Comparison of ENCODE assay signal across 10 cellular contexts in genomic region chr19:44752123-44752815, GRCh38. TPM values are rescaled to one million over a fixed set of nuclear protein-coding genes. Genes with fewer than 3 reads are reported as not detected.
DNase-seq lines count a peak whose midpoint lies in the region; ATAC-seq and TF ChIP-seq lines count a peak whose summit lies in the region.
"Had no signal": no experiment of that assay in that cellular context is flagged by ENCODE, and none has a peak within 500 bp of the region (broad histone marks: within the 10 kb centered on the region; RNA-seq: fewer than 3 reads in every experiment).

No MANE protein-coding gene starts in this region.

- H3K36me3 ChIP-seq in SU-DHL-6 (ENCODE audit: low read length) (no peaks in the 10 kb centered on the region), esophagus squamous epithelium (peaks cover 10 to 52% (median 22%) of the 10 kb centered on the region in 3 donors), gastrocnemius medialis (peaks cover 0 to 16% of the 10 kb centered on the region in 2 donors)

- no peaks in the 10 kb centered on the region for H3K9me2 ChIP-seq in SU-DHL-6 (replicated peaks; ENCODE audit: insufficient read depth, low read length)

- H3K4me2 ChIP-seq in SU-DHL-6 (ENCODE audit: low read depth, low read length, poor library complexity, severe bottlenecking): peak overlapping the region; percentile 85

- intact Hi-C loops in esophagus squamous epithelium (cut with DNase I) (no loop called here), gastrocnemius medialis (cut with DNase I; ENCODE audit: low total_unique reads) (no loop called here), posterior cingulate gyrus (cut with DNase I) (no loop called here)

- peak overlapping the region; percentile 97 for H3K9ac ChIP-seq in SU-DHL-6 (ENCODE audit: low read length)

- 44 to 58% methylated on average over 8 of the region's 8 CpGs for WGBS in esophagus squamous epithelium, 2 donors

- H3K4me3 ChIP-seq in GM08714 (ENCODE audit: low read length) (peak overlapping the region; percentile 39; the same call in 1 of the 2 replicates), SU-DHL-6 (ENCODE audit: insufficient read depth, low read length, poor library complexity, severe bottlenecking) (peak overlapping the region; percentile 97), esophagus squamous epithelium (peak overlapping the region in 3 of 4 donors; percentile 48 to 70 (median 69)), gastrocnemius medialis (peak overlapping the region in 3 of 4 donors; percentile 48 to 67 (median 54))

- TF ChIP-seq CTCF in SU-DHL-6 (IDR thresholded peaks at IDR 0.05; ENCODE audit: insufficient read depth, low read length, poor library complexity, severe bottlenecking) (no peak), esophagus squamous epithelium (IDR thresholded peaks at IDR 0.05) (no peak), gastrocnemius medialis (IDR thresholded peaks at IDR 0.05 in 4 of 5, conservative IDR thresholded peaks at IDR 0.05 in 1 of 5) (no peak)

- TF ChIP-seq POLR2A in esophagus squamous epithelium (IDR thresholded peaks at IDR 0.05) (no peak), gastrocnemius medialis (IDR thresholded peaks at IDR 0.05) (no peak)

- no peak overlapping the region for H2AFZ ChIP-seq in SU-DHL-6 (ENCODE audit: low read depth, low read length, severe bottlenecking)

- DNase-seq in esophagus squamous epithelium (lab: John Stamatoyannopoulos, UW) (no peak), gastrocnemius medialis (no peak), posterior cingulate gyrus (no peak), AML-193 (lab: John Stamatoyannopoulos, UW) (no peak)
- DNase-seq: Karpas-422; stimulated activated CD4-positive, alpha-beta T cell treated with anti-CD3 and anti-CD28 coated beads, Interleukin-4, amount 100 ng/mL, for 24 hours had no signal

- H3K4me1 ChIP-seq in esophagus squamous epithelium (peaks cover 64 to 95% (median 66%) of the 10 kb centered on the region in 3 donors), gastrocnemius medialis (peaks cover 64 to 66% of the 10 kb centered on the region in 2 donors)

- ATAC-seq in gastrocnemius medialis (no peak), HG02798 (IDR thresholded peaks at IDR 0.05; ENCODE audit: poor library complexity, unreplicated experiment) (no peak), GM19395 (IDR thresholded peaks at IDR 0.05; ENCODE audit: unreplicated experiment) (no peak)

- H3K27me3 ChIP-seq in SU-DHL-6 (ENCODE audit: low read length) (no peaks in the 10 kb centered on the region), esophagus squamous epithelium (no peaks in the 10 kb centered on the region), gastrocnemius medialis (no peaks in the 10 kb centered on the region)

- H3K27ac ChIP-seq in SU-DHL-6 (ENCODE audit: low read depth, low read length) (peak overlapping the region; percentile 99), esophagus squamous epithelium (peak overlapping the region; percentile 90 to 100 (median 95)), gastrocnemius medialis (peak overlapping the region in 3 of 4 donors; percentile 91 to 96 (median 92))

- in situ Hi-C loops in gastrocnemius medialis (cut with MboI; ENCODE audit: low sequenced_read_pairs in 4 of 4): no loop called here

- H4K20me1 ChIP-seq in SU-DHL-6 (ENCODE audit: low read depth, low read length): peaks cover 4% of the 10 kb centered on the region

- H3F3A ChIP-seq in SU-DHL-6 (ENCODE audit: insufficient read depth): peaks cover 49% of the 10 kb centered on the region

- H3K79me2 ChIP-seq in SU-DHL-6 (ENCODE audit: insufficient read depth, low read length): peaks cover 48% of the 10 kb centered on the region

- H3K9me3 ChIP-seq in SU-DHL-6 (ENCODE audit: insufficient read depth, low read length) (no peaks in the 10 kb centered on the region), esophagus squamous epithelium (no peaks in the 10 kb centered on the region), gastrocnemius medialis (no peaks in the 10 kb centered on the region)

RNA-seq across cellular contexts. Expression of gene BCL3, which starts 3.8 kb away (rescaled TPM):
- total RNA-seq in esophagus squamous epithelium (10 to 100 TPM; 26.6 to 88.9 (median 51.4) TPM), gastrocnemius medialis (10 to 100 TPM in 1 of 4 donors, 1 to 10 TPM in 3; 7.2 to 15.7 (median 8.5) TPM)

RNA-seq across cellular contexts. Expression of gene CBLC, which starts 25.4 kb away (rescaled TPM):
- total RNA-seq in esophagus squamous epithelium (10 to 100 TPM; 26.9 to 75.7 (median 49.1) TPM), gastrocnemius medialis (under 1 TPM in 1 of 4 donors, not detected in 3; 0.49 TPM)

RNA-seq across cellular contexts. Expression of gene CEACAM16, which starts 53.3 kb away (rescaled TPM):
- not detected for total RNA-seq in esophagus squamous epithelium
- total RNA-seq in gastrocnemius medialis: not detected

RNA-seq across cellular contexts. Expression of gene BCAM, which starts 56.6 kb away (rescaled TPM):
- total RNA-seq in esophagus squamous epithelium (10 to 100 TPM in 3 of 4 donors, 1 to 10 TPM in 1; 7.2 to 24.8 (median 17.6) TPM), gastrocnemius medialis (10 to 100 TPM; 10.2 to 24.6 (median 23.6) TPM)

Comparison
In these comparisons a context has a peak if more than half of its experiments do, and no peak if none do; other contexts are left out.
1. H3K4me3 ChIP-seq: peak in every context shown above with its lines; median percentile 97 in SU-DHL-6; 69 in esophagus squamous epithelium; 54 in gastrocnemius medialis; 39 in GM08714.
2. RNA of gene CBLC, which starts 25.4 kb away (total RNA-seq): 26.9 to 75.7 TPM in esophagus squamous epithelium; 0.49 TPM in gastrocnemius medialis; every median in the first group is over 10 times any median in the second.
3. Peak in every context shown above with its lines, with median percentiles within 50 percentile points of each other: H3K27ac ChIP-seq.